15 cellular contexts compared by ENCODE assay signal in genomic region chr13:88395804-88396203, GRCh38.
DNase-seq lines count a peak whose midpoint lies in the region; ATAC-seq and TF ChIP-seq lines count a peak whose summit lies in the region.
"Had no signal": no experiment of that assay in that cellular context is flagged by ENCODE, and none has a peak within 500 bp of the region (broad histone marks: within the 10 kb centered on the region; RNA-seq: fewer than 3 reads in every experiment).

No MANE protein-coding gene starts in this region.

- no peak overlapping the region for H2AFZ ChIP-seq in OCI-LY3 (ENCODE audit: low read depth, low read length)

- no peaks in the 10 kb centered on the region for H3K4me1 Mint-ChIP-seq in stimulated activated effector memory CD8-positive, alpha-beta T cell treated with anti-CD3 and anti-CD28 coated beads, Interleukin-12 subunit alpha, Interleukin-12 subunit beta, amount 100 ng/mL, for 72 hours
- H3K4me1 Mint-ChIP-seq: CD4-positive, CD25-positive, alpha-beta regulatory T cell had no signal

- no peaks in the 10 kb centered on the region for H3K27me3 ChIP-seq in OCI-LY3 (ENCODE audit: low read depth, low read length)

- H3K4me2 ChIP-seq in OCI-LY3 (ENCODE audit: low read length) = peak overlapping the region; percentile 23

- no peak for TF ChIP-seq CTCF in OCI-LY3 (IDR thresholded peaks at IDR 0.05; ENCODE audit: low read depth, low read length)

- H4K20me1 ChIP-seq in OCI-LY3 (ENCODE audit: insufficient read depth, low read length) = no peaks in the 10 kb centered on the region

- no peak overlapping the region for H3K27ac Mint-ChIP-seq in stimulated activated effector memory CD8-positive, alpha-beta T cell treated with anti-CD3 and anti-CD28 coated beads, Interleukin-12 subunit alpha, Interleukin-12 subunit beta, amount 100 ng/mL, for 72 hours
- H3K27ac Mint-ChIP-seq: CD4-positive, CD25-positive, alpha-beta regulatory T cell; CD8-positive, alpha-beta T cell; HFFc6 had no signal

- H3K36me3 Mint-ChIP-seq in stimulated activated effector memory CD8-positive, alpha-beta T cell treated with anti-CD3 and anti-CD28 coated beads, Interleukin-12 subunit alpha, Interleukin-12 subunit beta, amount 100 ng/mL, for 72 hours = no peaks in the 10 kb centered on the region
- H3K36me3 Mint-ChIP-seq: CD4-positive, CD25-positive, alpha-beta regulatory T cell; CD8-positive, alpha-beta T cell had no signal

- no peaks in the 10 kb centered on the region for H3K79me2 ChIP-seq in OCI-LY3 (ENCODE audit: low read length)

- H3K36me3 ChIP-seq in OCI-LY3 (replicated peaks; ENCODE audit: low read depth, low read length) = no peaks in the 10 kb centered on the region
- H3K36me3 ChIP-seq: HAP-1 had no signal

- no peak overlapping the region for H3K4me3 ChIP-seq in OCI-LY3 (ENCODE audit: low read length)
- H3K4me3 ChIP-seq: HAP-1 had no signal

- peaks cover 21% of the 10 kb centered on the region for H3K9me3 Mint-ChIP-seq in stimulated activated effector memory CD8-positive, alpha-beta T cell treated with anti-CD3 and anti-CD28 coated beads, Interleukin-12 subunit alpha, Interleukin-12 subunit beta, amount 100 ng/mL, for 72 hours

- H3K9me3 ChIP-seq in OCI-LY3 (ENCODE audit: insufficient read depth, low read length) = no peaks in the 10 kb centered on the region
- H3K9me3 ChIP-seq: Caco-2, HAP-1 had no signal

- no peak overlapping the region for H3K4me3 Mint-ChIP-seq in stimulated activated effector memory CD8-positive, alpha-beta T cell treated with anti-CD3 and anti-CD28 coated beads, Interleukin-12 subunit alpha, Interleukin-12 subunit beta, amount 100 ng/mL, for 72 hours
- H3K4me3 Mint-ChIP-seq: CD4-positive, CD25-positive, alpha-beta regulatory T cell; CD8-positive, alpha-beta T cell; HFFc6 had no signal

- DNase-seq in stimulated activated effector memory CD8-positive, alpha-beta T cell treated with anti-CD3 and anti-CD28 coated beads, Interleukin-12 subunit alpha, Interleukin-12 subunit beta, amount 100 ng/mL, for 72 hours (ENCODE audit: low spot score in 2 of 2) = no peak
- DNase-seq: C1 segment of cervical spinal cord; Caco-2; CD4-positive, CD25-positive, alpha-beta regulatory T cell; CD8-positive, alpha-beta T cell; DMS153; DND-41; GOT3; HFFc6 had no signal

- peaks cover 14% of the 10 kb centered on the region for H3K4me1 ChIP-seq in OCI-LY3 (ENCODE audit: low read length)
- H3K4me1 ChIP-seq: Caco-2, HAP-1 had no signal

- ATAC-seq in HG02610 (IDR thresholded peaks at IDR 0.05; ENCODE audit: unreplicated experiment) (peak; percentile 65), HG02981 (IDR thresholded peaks at IDR 0.05; ENCODE audit: unreplicated experiment) (peak; percentile 53), GM21825 (IDR thresholded peaks at IDR 0.05; ENCODE audit: unreplicated experiment) (no peak), HG03565 (IDR thresholded peaks at IDR 0.05; ENCODE audit: unreplicated experiment) (no peak)
- peak; percentile 57 for ATAC-seq in stimulated activated effector memory CD8-positive, alpha-beta T cell treated with anti-CD3 and anti-CD28 coated beads, Interleukin-12 subunit alpha, Interleukin-12 subunit beta, amount 100 ng/mL, for 72 hours
- ATAC-seq: CD8-positive, alpha-beta T cell had no signal

- H3K9ac ChIP-seq in OCI-LY3 (ENCODE audit: low read length) = no peak overlapping the region

- H3K27ac ChIP-seq in OCI-LY3 (ENCODE audit: low read length) = no peak overlapping the region

Comparison
In these comparisons a context has a peak if more than half of its experiments do, and no peak if none do; other contexts are left out.
1. ATAC-seq: peak in HG02610 (single experiment), HG02981 (single experiment) and stimulated activated effector memory CD8-positive, alpha-beta T cell treated with anti-CD3 and anti-CD28 coated beads, Interleukin-12 subunit alpha, Interleukin-12 subunit beta, amount 100 ng/mL, for 72 hours (single experiment); none in GM21825 (single experiment) and HG03565 (single experiment).